ENCODE assay signal across 1 cellular context in the genomic region with DNA sequence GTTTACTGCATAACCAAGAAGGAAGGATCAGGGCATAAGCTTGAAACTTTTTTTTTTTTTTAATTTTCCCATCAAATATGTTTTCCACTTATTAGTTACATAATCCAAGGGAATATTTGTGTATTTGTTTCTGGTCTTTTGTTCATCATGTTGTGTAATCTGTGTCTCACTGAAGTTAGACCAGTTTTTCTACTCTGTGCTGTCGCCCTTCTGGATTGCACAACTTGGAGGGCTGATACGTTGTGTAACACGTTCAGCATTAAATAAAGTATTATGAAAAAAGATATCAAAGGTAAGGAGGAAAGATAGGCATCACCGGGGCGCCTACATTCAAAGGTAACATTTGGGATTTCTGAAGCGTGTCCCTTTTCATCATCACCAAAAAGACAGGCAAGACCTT.
A peak's percentile ranks its signal among the peaks of the same experiment; 100 is the strongest.
TF ChIP-seq lines count a peak whose summit lies in the region.

No MANE protein-coding gene starts in this region.

TF ChIP-seq in HepG2, 621 proteins besides CTCF, POLR2A, EP300 and RAD21 (continued from another document and continues in another):
- TF ChIP-seq, protein P1, sequence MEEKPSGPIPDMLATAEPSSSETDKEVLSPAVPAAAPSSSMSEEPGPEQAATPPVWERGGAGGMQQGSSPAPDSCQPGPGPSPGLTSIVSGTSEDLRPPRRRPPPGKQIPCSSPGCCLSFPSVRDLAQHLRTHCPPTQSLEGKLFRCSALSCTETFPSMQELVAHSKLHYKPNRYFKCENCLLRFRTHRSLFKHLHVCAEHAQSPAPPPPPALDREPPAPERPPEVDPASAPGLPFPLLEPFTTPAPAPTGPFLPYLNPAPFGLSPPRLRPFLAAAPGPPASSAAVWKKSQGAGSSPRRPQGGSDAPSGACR (CRISPR knock-in tag; IDR thresholded peaks at IDR 0.05): no peak
- TF ChIP-seq HOXD1 (CRISPR knock-in tag; IDR thresholded peaks at IDR 0.05) (no peak), ZFY (CRISPR knock-in tag; IDR thresholded peaks at IDR 0.05) (no peak), ELF4 (CRISPR knock-in tag; IDR thresholded peaks at IDR 0.05; ENCODE audit: borderline replicate concordance) (no peak), U2AF1 (optimal IDR thresholded peaks at IDR 0.05; ENCODE audit: low read depth, low read length) (no peak), ZNF782 (CRISPR knock-in tag; IDR thresholded peaks at IDR 0.05; ENCODE audit: borderline replicate concordance) (no peak), SP4 (CRISPR knock-in tag; IDR thresholded peaks at IDR 0.05) (no peak), TEAD2 (CRISPR knock-in tag; IDR thresholded peaks at IDR 0.05) (no peak), CEBPG (CRISPR knock-in tag; IDR thresholded peaks at IDR 0.05) (peak; percentile 91), MBD4 (IDR thresholded peaks at IDR 0.05; ENCODE audit: borderline replicate concordance, low read length) (no peak), MLLT10 (CRISPR knock-in tag; IDR thresholded peaks at IDR 0.05) (no peak), ZNF550 (CRISPR knock-in tag; IDR thresholded peaks at IDR 0.05; ENCODE audit: borderline replicate concordance) (no peak)
- TF ChIP-seq, protein P2, sequence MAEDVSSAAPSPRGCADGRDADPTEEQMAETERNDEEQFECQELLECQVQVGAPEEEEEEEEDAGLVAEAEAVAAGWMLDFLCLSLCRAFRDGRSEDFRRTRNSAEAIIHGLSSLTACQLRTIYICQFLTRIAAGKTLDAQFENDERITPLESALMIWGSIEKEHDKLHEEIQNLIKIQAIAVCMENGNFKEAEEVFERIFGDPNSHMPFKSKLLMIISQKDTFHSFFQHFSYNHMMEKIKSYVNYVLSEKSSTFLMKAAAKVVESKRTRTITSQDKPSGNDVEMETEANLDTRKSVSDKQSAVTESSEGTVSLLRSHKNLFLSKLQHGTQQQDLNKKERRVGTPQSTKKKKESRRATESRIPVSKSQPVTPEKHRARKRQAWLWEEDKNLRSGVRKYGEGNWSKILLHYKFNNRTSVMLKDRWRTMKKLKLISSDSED (CRISPR knock-in tag; IDR thresholded peaks at IDR 0.05): no peak
- TF ChIP-seq, protein P3, sequence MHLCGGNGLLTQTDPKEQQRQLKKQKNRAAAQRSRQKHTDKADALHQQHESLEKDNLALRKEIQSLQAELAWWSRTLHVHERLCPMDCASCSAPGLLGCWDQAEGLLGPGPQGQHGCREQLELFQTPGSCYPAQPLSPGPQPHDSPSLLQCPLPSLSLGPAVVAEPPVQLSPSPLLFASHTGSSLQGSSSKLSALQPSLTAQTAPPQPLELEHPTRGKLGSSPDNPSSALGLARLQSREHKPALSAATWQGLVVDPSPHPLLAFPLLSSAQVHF (CRISPR knock-in tag; IDR thresholded peaks at IDR 0.05): no peak
- TF ChIP-seq, protein P4, sequence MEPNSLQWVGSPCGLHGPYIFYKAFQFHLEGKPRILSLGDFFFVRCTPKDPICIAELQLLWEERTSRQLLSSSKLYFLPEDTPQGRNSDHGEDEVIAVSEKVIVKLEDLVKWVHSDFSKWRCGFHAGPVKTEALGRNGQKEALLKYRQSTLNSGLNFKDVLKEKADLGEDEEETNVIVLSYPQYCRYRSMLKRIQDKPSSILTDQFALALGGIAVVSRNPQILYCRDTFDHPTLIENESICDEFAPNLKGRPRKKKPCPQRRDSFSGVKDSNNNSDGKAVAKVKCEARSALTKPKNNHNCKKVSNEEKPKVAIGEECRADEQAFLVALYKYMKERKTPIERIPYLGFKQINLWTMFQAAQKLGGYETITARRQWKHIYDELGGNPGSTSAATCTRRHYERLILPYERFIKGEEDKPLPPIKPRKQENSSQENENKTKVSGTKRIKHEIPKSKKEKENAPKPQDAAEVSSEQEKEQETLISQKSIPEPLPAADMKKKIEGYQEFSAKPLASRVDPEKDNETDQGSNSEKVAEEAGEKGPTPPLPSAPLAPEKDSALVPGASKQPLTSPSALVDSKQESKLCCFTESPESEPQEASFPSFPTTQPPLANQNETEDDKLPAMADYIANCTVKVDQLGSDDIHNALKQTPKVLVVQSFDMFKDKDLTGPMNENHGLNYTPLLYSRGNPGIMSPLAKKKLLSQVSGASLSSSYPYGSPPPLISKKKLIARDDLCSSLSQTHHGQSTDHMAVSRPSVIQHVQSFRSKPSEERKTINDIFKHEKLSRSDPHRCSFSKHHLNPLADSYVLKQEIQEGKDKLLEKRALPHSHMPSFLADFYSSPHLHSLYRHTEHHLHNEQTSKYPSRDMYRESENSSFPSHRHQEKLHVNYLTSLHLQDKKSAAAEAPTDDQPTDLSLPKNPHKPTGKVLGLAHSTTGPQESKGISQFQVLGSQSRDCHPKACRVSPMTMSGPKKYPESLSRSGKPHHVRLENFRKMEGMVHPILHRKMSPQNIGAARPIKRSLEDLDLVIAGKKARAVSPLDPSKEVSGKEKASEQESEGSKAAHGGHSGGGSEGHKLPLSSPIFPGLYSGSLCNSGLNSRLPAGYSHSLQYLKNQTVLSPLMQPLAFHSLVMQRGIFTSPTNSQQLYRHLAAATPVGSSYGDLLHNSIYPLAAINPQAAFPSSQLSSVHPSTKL (CRISPR knock-in tag; IDR thresholded peaks at IDR 0.05): 0 out of 2 replicates have a peak, but pooled peaks have one; percentile 10
- TF ChIP-seq, protein P5, sequence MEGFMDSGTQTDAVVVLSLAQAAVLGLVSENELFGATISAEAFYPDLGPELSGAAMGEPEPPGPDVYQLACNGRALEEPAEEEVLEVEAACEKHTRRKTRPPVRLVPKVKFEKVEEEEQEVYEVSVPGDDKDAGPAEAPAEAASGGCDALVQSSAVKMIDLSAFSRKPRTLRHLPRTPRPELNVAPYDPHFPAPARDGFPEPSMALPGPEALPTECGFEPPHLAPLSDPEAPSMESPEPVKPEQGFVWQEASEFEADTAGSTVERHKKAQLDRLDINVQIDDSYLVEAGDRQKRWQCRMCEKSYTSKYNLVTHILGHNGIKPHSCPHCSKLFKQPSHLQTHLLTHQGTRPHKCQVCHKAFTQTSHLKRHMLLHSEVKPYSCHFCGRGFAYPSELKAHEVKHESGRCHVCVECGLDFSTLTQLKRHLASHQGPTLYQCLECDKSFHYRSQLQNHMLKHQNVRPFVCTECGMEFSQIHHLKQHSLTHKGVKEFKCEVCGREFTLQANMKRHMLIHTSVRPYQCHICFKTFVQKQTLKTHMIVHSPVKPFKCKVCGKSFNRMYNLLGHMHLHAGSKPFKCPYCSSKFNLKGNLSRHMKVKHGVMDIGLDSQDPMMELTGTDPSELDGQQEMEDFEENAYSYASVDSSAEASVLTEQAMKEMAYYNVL (CRISPR knock-in tag; IDR thresholded peaks at IDR 0.05; ENCODE audit: borderline replicate concordance): no peak
- TF ChIP-seq, protein P6, sequence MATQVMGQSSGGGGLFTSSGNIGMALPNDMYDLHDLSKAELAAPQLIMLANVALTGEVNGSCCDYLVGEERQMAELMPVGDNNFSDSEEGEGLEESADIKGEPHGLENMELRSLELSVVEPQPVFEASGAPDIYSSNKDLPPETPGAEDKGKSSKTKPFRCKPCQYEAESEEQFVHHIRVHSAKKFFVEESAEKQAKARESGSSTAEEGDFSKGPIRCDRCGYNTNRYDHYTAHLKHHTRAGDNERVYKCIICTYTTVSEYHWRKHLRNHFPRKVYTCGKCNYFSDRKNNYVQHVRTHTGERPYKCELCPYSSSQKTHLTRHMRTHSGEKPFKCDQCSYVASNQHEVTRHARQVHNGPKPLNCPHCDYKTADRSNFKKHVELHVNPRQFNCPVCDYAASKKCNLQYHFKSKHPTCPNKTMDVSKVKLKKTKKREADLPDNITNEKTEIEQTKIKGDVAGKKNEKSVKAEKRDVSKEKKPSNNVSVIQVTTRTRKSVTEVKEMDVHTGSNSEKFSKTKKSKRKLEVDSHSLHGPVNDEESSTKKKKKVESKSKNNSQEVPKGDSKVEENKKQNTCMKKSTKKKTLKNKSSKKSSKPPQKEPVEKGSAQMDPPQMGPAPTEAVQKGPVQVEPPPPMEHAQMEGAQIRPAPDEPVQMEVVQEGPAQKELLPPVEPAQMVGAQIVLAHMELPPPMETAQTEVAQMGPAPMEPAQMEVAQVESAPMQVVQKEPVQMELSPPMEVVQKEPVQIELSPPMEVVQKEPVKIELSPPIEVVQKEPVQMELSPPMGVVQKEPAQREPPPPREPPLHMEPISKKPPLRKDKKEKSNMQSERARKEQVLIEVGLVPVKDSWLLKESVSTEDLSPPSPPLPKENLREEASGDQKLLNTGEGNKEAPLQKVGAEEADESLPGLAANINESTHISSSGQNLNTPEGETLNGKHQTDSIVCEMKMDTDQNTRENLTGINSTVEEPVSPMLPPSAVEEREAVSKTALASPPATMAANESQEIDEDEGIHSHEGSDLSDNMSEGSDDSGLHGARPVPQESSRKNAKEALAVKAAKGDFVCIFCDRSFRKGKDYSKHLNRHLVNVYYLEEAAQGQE (IDR thresholded peaks at IDR 0.05; ENCODE audit: borderline replicate concordance in 1 of 2, low read depth in 1 of 2, low read length in 2 of 2): no peak
- TF ChIP-seq, protein P7, sequence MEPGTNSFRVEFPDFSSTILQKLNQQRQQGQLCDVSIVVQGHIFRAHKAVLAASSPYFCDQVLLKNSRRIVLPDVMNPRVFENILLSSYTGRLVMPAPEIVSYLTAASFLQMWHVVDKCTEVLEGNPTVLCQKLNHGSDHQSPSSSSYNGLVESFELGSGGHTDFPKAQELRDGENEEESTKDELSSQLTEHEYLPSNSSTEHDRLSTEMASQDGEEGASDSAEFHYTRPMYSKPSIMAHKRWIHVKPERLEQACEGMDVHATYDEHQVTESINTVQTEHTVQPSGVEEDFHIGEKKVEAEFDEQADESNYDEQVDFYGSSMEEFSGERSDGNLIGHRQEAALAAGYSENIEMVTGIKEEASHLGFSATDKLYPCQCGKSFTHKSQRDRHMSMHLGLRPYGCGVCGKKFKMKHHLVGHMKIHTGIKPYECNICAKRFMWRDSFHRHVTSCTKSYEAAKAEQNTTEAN (CRISPR knock-in tag; conservative IDR thresholded peaks at IDR 0.05): no peak
- TF ChIP-seq, protein P8, sequence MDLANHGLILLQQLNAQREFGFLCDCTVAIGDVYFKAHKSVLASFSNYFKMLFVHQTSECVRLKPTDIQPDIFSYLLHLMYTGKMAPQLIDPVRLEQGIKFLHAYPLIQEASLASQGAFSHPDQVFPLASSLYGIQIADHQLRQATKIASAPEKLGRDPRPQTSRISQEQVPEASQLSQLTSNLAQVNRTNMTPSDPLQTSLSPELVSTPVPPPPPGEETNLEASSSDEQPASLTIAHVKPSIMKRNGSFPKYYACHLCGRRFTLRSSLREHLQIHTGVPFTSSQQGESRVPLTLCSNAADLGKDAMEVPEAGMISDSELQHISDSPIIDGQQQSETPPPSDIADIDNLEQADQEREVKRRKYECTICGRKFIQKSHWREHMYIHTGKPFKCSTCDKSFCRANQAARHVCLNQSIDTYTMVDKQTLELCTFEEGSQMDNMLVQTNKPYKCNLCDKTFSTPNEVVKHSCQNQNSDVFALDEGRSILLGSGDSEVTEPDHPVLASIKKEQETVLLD (CRISPR knock-in tag; IDR thresholded peaks at IDR 0.05; ENCODE audit: low read depth): no peak
- TF ChIP-seq, protein P9, sequence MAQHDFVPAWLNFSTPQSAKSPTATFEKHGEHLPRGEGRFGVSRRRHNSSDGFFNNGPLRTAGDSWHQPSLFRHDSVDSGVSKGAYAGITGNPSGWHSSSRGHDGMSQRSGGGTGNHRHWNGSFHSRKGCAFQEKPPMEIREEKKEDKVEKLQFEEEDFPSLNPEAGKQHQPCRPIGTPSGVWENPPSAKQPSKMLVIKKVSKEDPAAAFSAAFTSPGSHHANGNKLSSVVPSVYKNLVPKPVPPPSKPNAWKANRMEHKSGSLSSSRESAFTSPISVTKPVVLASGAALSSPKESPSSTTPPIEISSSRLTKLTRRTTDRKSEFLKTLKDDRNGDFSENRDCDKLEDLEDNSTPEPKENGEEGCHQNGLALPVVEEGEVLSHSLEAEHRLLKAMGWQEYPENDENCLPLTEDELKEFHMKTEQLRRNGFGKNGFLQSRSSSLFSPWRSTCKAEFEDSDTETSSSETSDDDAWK (CRISPR knock-in tag; IDR thresholded peaks at IDR 0.05): no peak
- TF ChIP-seq, protein P10, sequence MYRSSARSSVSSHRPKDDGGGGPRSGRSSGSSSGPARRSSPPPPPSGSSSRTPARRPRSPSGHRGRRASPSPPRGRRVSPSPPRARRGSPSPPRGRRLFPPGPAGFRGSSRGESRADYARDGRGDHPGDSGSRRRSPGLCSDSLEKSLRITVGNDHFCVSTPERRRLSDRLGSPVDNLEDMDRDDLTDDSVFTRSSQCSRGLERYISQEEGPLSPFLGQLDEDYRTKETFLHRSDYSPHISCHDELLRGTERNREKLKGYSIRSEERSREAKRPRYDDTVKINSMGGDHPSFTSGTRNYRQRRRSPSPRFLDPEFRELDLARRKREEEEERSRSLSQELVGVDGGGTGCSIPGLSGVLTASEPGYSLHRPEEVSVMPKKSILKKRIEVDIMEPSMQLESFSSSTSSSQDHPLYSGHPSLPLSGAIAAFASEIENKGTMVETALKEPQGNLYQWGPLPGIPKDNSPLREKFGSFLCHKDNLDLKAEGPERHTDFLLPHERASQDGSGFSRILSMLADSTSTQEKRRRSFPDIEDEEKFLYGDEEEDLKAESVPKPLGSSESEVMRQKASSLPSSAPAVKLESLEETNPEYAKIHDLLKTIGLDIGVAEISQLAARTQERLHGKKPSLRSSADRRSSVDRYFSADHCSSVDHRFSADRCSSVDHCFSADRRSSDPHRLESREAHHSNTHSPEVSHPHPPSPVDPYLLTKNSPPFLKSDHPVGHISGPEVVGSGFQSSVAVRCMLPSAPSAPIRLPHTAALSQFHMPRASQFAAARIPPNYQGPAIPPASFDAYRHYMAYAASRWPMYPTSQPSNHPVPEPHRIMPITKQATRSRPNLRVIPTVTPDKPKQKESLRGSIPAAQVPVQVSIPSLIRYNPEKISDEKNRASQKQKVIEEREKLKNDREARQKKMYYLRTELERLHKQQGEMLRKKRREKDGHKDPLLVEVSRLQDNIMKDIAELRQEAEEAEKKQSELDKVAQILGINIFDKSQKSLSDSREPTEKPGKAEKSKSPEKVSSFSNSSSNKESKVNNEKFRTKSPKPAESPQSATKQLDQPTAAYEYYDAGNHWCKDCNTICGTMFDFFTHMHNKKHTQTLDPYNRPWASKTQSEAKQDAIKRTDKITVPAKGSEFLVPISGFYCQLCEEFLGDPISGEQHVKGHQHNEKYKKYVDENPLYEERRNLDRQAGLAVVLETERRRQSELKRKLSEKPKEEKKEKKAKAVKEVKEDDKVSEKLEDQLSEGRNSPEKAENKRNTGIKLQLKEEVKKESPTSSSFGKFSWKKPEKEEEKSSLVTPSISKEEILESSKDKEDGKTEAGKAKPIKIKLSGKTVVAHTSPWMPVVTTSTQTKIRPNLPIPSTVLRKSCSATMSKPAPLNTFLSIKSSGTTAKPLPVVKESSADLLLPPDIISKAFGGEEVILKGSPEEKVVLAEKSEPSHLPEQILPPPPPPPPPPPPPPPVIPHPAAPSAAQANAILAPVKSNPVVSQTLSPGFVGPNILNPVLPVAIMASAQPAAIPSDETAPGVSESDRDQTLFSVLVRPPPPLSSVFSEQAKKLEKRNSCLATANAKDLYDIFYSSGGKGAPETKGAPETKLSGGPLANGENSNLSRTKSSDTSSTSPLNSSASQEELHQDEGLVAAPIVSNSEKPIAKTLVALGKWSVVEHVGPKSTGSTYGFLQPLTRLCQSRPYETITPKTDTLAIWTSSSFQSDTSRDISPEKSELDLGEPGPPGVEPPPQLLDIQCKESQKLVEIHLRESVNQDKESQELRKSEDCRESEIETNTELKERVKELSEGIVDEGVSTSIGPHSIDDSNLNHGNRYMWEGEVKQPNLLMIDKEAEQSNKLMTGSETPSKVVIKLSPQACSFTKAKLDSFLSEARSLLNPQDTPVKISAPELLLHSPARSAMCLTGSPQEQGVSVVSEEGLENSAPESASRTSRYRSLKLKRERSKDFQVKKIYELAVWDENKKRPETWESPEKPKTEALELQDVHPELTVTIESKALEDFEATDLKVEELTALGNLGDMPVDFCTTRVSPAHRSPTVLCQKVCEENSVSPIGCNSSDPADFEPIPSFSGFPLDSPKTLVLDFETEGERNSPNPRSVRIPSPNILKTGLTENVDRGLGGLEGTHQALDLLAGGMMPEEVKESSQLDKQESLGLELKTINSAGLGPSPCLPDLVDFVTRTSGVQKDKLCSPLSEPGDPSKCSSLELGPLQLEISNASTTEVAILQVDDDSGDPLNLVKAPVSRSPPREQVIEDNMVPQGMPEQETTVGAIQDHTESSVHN (CRISPR knock-in tag; IDR thresholded peaks at IDR 0.05): no peak
